ENCODE assay signal across 1 cellular context in genomic region chr5:159156426-159156835, GRCh38.
TF ChIP-seq lines count a peak whose summit lies in the region.

No MANE protein-coding gene starts in this region.

TF ChIP-seq in GM12878, 131 proteins besides CTCF, POLR2A, EP300 and RAD21 (continued from another document):
- TF ChIP-seq CBFB (IDR thresholded peaks at IDR 0.05; ENCODE audit: low read depth): peak; percentile 57; the same call in 1 of the 2 replicates
- TF ChIP-seq, protein P1, sequence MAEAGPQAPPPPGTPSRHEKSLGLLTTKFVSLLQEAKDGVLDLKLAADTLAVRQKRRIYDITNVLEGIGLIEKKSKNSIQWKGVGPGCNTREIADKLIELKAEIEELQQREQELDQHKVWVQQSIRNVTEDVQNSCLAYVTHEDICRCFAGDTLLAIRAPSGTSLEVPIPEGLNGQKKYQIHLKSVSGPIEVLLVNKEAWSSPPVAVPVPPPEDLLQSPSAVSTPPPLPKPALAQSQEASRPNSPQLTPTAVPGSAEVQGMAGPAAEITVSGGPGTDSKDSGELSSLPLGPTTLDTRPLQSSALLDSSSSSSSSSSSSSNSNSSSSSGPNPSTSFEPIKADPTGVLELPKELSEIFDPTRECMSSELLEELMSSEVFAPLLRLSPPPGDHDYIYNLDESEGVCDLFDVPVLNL (IDR thresholded peaks at IDR 0.05; ENCODE audit: low read depth, low read length): no peak
